1 cellular context compared by ENCODE assay signal in genomic region chr13:98401936-98402335, GRCh38.
TF ChIP-seq lines count a peak whose summit lies in the region.

No MANE protein-coding gene starts in this region.

TF ChIP-seq in WTC11, 78 proteins besides CTCF, POLR2A, EP300 and RAD21 (continued from another document):
- TF ChIP-seq AFF4 (CRISPR knock-in tag; IDR thresholded peaks at IDR 0.05; ENCODE audit: borderline replicate concordance) (no peak), PRRX2 (CRISPR knock-in tag; IDR thresholded peaks at IDR 0.05) (no peak), E2F5 (CRISPR knock-in tag; IDR thresholded peaks at IDR 0.05) (no peak), ELF4 (CRISPR knock-in tag; IDR thresholded peaks at IDR 0.05; ENCODE audit: low read depth) (no peak), ZNF512 (CRISPR knock-in tag; IDR thresholded peaks at IDR 0.05; ENCODE audit: borderline replicate concordance) (no peak), ZNF121 (CRISPR knock-in tag; IDR thresholded peaks at IDR 0.05) (no peak), E2F4 (CRISPR knock-in tag; IDR thresholded peaks at IDR 0.05; ENCODE audit: borderline replicate concordance, low read depth) (no peak), CDX4 (CRISPR knock-in tag; IDR thresholded peaks at IDR 0.05; ENCODE audit: borderline replicate concordance) (no peak), STAT6 (CRISPR knock-in tag; conservative IDR thresholded peaks at IDR 0.05; ENCODE audit: low read depth) (no peak), SMAD4 (CRISPR knock-in tag; IDR thresholded peaks at IDR 0.05) (no peak), FOXK1 (CRISPR knock-in tag; IDR thresholded peaks at IDR 0.05) (no peak), ESRRA (CRISPR knock-in tag; IDR thresholded peaks at IDR 0.05; ENCODE audit: borderline replicate concordance) (no peak), NFYB (CRISPR knock-in tag; conservative IDR thresholded peaks at IDR 0.05; ENCODE audit: low read depth) (no peak), CREM (CRISPR knock-in tag; IDR thresholded peaks at IDR 0.05) (no peak)
TF ChIP-seq in WTC11: peak in this region for 0.
